In the genomic region with DNA sequence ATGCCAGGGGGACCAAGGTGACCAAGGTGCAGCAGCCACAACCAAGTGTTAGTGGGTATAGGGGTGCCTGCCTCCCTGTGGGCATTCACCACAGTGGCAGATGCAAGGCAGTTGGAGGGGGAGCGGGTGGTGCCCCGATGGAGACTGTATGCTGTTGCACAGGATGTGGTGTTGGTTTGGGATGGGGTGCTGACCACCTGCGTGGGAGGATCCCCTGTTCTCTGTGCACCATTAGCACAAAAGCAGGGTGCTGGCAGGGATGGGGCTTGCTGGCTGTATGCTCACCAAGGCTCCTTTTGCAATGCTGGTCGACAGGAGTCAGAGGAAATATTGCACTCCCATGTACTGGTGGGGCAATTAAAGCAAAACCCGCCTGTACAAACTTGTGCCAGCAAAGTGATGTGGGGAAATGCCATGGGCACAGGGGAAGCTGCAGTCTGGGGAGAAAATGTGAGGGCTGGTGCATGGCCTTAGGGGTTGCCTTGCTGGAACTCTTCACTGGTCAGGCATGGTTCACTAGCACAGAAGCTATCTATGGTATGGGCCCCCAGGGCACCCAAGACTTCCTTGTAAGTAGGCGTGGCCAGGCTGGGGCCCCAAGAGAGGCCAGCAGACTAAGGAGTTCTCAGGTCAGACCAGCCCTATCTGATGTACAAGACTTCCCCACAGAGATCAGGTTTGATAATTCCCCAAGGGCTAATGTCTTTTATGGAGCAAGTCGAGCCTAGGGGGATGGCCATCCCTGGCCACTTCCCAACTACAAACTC, we compare ENCODE assay signal across 29 cellular contexts. TPM values are rescaled to one million over a fixed set of nuclear protein-coding genes. Genes with fewer than 3 reads are reported as not detected.
A peak's percentile ranks its signal among the peaks of the same experiment; 100 is the strongest.
DNase-seq lines count a peak whose midpoint lies in the region; ATAC-seq and TF ChIP-seq lines count a peak whose summit lies in the region.
"Had no signal": no experiment of that assay in that cellular context is flagged by ENCODE, and none has a peak within 500 bp of the region (broad histone marks: within the 10 kb centered on the region; RNA-seq: fewer than 3 reads in every experiment).

No MANE protein-coding gene starts in this region.

- no peak overlapping the region for H3K4me3 Mint-ChIP-seq in Caco-2 (ENCODE audit: unreplicated experiment)
- H3K4me3 Mint-ChIP-seq in chondrocyte (ENCODE audit: unreplicated experiment), result no peak overlapping the region
- H3K4me3 Mint-ChIP-seq: activated naive CD4-positive, alpha-beta T cell treated with anti-CD3 and anti-CD28 coated beads, Interleukin-2, amount 10 ng/mL, durations not matched to agents 7 days and 5 days; neural crest cell had no signal

- DNase-seq in Caco-2 (peak; percentile 18 to 77), M059J (ENCODE audit: low read depth) (peak; percentile 97), chondrocyte (ENCODE audit: low spot score) (peak; percentile 67), trophoblast cell (peak; percentile 98 to 100), inferior parietal cortex (ENCODE audit: extremely low spot score) (no peak), thyroid gland (no peak), posterior cingulate gyrus (no peak)
- DNase-seq: activated CD4-positive, alpha-beta T cell treated with anti-CD3 and anti-CD28 coated beads for 1 hour; activated naive CD4-positive, alpha-beta T cell treated with anti-CD3 and anti-CD28 coated beads, Interleukin-2, amount 10 ng/mL, durations not matched to agents 7 days and 5 days; anterior cingulate cortex; caudate nucleus; foreskin melanocyte; hippocampal formation; mucosa of descending colon; MV-4-11; NCI-H1694 treated with DMSO at 0.1 percent for 48 hours; NCI-H69; stimulated activated naive CD4-positive, alpha-beta T cell treated with Interleukin-2 at 50 U/mL for 16 hours; tibial artery had no signal

- H2AFZ ChIP-seq in trophoblast cell (ENCODE audit: insufficient read depth, low read length, poor library complexity), result peak overlapping the region; percentile 2

- no peaks in the 10 kb centered on the region for H3K36me3 Mint-ChIP-seq in Caco-2 (ENCODE audit: insufficient read depth, unreplicated experiment)
- H3K36me3 Mint-ChIP-seq in chondrocyte (ENCODE audit: low read depth), result peaks cover 19% of the 10 kb centered on the region
- H3K36me3 Mint-ChIP-seq: activated naive CD4-positive, alpha-beta T cell treated with anti-CD3 and anti-CD28 coated beads, Interleukin-2, amount 10 ng/mL, durations not matched to agents 7 days and 5 days had no signal

- TF ChIP-seq CTCF in Caco-2 (IDR thresholded peaks at IDR 0.05; ENCODE audit: insufficient read depth in 1 of 2, low read depth in 1 of 2, low read length in 1 of 2, severe bottlenecking in 1 of 2, unreplicated experiment in 1 of 2) (no peak), chondrocyte (IDR thresholded peaks at IDR 0.05) (no peak), thyroid gland (IDR thresholded peaks at IDR 0.05) (no peak)

- H3K27ac Mint-ChIP-seq in Caco-2 (ENCODE audit: unreplicated experiment), result no peak overlapping the region
- no peak overlapping the region for H3K27ac Mint-ChIP-seq in chondrocyte (ENCODE audit: unreplicated experiment)
- H3K27ac Mint-ChIP-seq: activated naive CD4-positive, alpha-beta T cell treated with anti-CD3 and anti-CD28 coated beads, Interleukin-2, amount 10 ng/mL, durations not matched to agents 7 days and 5 days had no signal

- H4K91ac ChIP-seq in trophoblast cell (ENCODE audit: low read depth, low read length), result no peak overlapping the region

- H3K4me1 ChIP-seq in Caco-2 (peaks cover 19% of the 10 kb centered on the region), trophoblast cell (ENCODE audit: control insufficient read depth in 1 of 2, insufficient read depth in 2 of 2, low read length in 2 of 2) (peaks cover 11 to 12% of the 10 kb centered on the region in 2 experiments), thyroid gland (no peaks in the 10 kb centered on the region)
- H3K4me1 ChIP-seq: BLaER1, tibial artery had no signal

- H3K79me2 ChIP-seq in trophoblast cell (ENCODE audit: control insufficient read depth, insufficient read depth, low read length, poor library complexity), result no peaks in the 10 kb centered on the region

- no peaks in the 10 kb centered on the region for H3K27me3 ChIP-seq in Caco-2 (replicated peaks; ENCODE audit: control insufficient read depth, insufficient read depth, low read length)
- no peaks in the 10 kb centered on the region for H3K27me3 ChIP-seq in trophoblast cell (ENCODE audit: insufficient read depth, low read length)
- H3K27me3 ChIP-seq in thyroid gland, result no peaks in the 10 kb centered on the region
- H3K27me3 ChIP-seq: BLaER1, tibial artery had no signal

- H3K79me1 ChIP-seq in trophoblast cell (ENCODE audit: low read length), result peaks cover 6% of the 10 kb centered on the region

- H3K4me3 ChIP-seq in Caco-2 (ENCODE audit: low read depth, low read length), result no peak overlapping the region
- H3K4me3 ChIP-seq in trophoblast cell (ENCODE audit: low read depth, low read length), result no peak overlapping the region
- H3K4me3 ChIP-seq in thyroid gland (replicated peaks in 1 of 3), result no peak overlapping the region
- H3K4me3 ChIP-seq: BLaER1, K562, mucosa of descending colon, smooth muscle cell, tibial artery had no signal

- no peak overlapping the region for H4K12ac ChIP-seq in trophoblast cell (ENCODE audit: low read depth, low read length)

- H3K36me3 ChIP-seq in Caco-2 (ENCODE audit: control insufficient read depth, insufficient read depth, low read length) (no peaks in the 10 kb centered on the region), trophoblast cell (ENCODE audit: control insufficient read depth in 1 of 2, insufficient read depth in 2 of 2, low read length in 2 of 2) (no peaks in the 10 kb centered on the region), thyroid gland (no peaks in the 10 kb centered on the region)
- H3K36me3 ChIP-seq: BLaER1, tibial artery had no signal

- no peak overlapping the region for H4K8ac ChIP-seq in trophoblast cell (ENCODE audit: low read depth, low read length)

- CTCF ChIA-PET in Caco-2 (lab: Charles Lee), result no interaction called here

- intact Hi-C loops in Caco-2 (cut with micrococcal nuclease; ENCODE audit: unreplicated experiment), result no loop called here
- intact Hi-C loops in thyroid gland (cut with DNase I), result no loop called here
- intact Hi-C loops in posterior cingulate gyrus (cut with DNase I), result no loop called here

- no peak overlapping the region for H3K4me2 ChIP-seq in trophoblast cell (ENCODE audit: low read length)
- H3K4me2 ChIP-seq: BLaER1, smooth muscle cell had no signal

- H3K4me1 Mint-ChIP-seq in Caco-2 (ENCODE audit: low read depth, unreplicated experiment), result peaks cover 15% of the 10 kb centered on the region
- no peaks in the 10 kb centered on the region for H3K4me1 Mint-ChIP-seq in chondrocyte (ENCODE audit: low read depth)
- H3K4me1 Mint-ChIP-seq: activated naive CD4-positive, alpha-beta T cell treated with anti-CD3 and anti-CD28 coated beads, Interleukin-2, amount 10 ng/mL, durations not matched to agents 7 days and 5 days had no signal

- H3K4ac ChIP-seq in trophoblast cell (ENCODE audit: low read depth, low read length), result no peak overlapping the region

- peak overlapping the region; percentile 67 for H3K18ac ChIP-seq in trophoblast cell (ENCODE audit: low read length)

- no peak overlapping the region for H3K23ac ChIP-seq in trophoblast cell (ENCODE audit: low read length)

- no peak for TF ChIP-seq POLR2A in thyroid gland (IDR thresholded peaks at IDR 0.05)

- no peak overlapping the region for H3K9ac ChIP-seq in trophoblast cell (ENCODE audit: low read length)
- H3K9ac ChIP-seq: BLaER1 had no signal

- ATAC-seq in HG03039 (IDR thresholded peaks at IDR 0.05; ENCODE audit: unreplicated experiment), result no peak
- ATAC-seq: K562, mucosa of descending colon, Right ventricle myocardium inferior had no signal

- no peaks in the 10 kb centered on the region; the same call in 1 of the 2 replicates for H3K9me3 ChIP-seq in Caco-2
- H3K9me3 ChIP-seq in trophoblast cell (ENCODE audit: insufficient read depth, low read depth, low read length), result peaks cover 2% of the 10 kb centered on the region
- no peaks in the 10 kb centered on the region for H3K9me3 ChIP-seq in thyroid gland

- H2BK5ac ChIP-seq in trophoblast cell (ENCODE audit: low read depth, low read length, poor library complexity), result no peak overlapping the region

- no peak overlapping the region for H3K27ac ChIP-seq in trophoblast cell (ENCODE audit: low read depth, low read length)
- H3K27ac ChIP-seq in thyroid gland, result no peak overlapping the region
- H3K27ac ChIP-seq: BLaER1, tibial artery had no signal

- peak overlapping the region; percentile 30 for H2AK5ac ChIP-seq in trophoblast cell (ENCODE audit: low read length)

- H3K27me3 Mint-ChIP-seq in Caco-2 (ENCODE audit: insufficient read depth, unreplicated experiment) (no peaks in the 10 kb centered on the region), chondrocyte (ENCODE audit: low read depth) (no peaks in the 10 kb centered on the region)
- H3K27me3 Mint-ChIP-seq: activated naive CD4-positive, alpha-beta T cell treated with anti-CD3 and anti-CD28 coated beads, Interleukin-2, amount 10 ng/mL, durations not matched to agents 7 days and 5 days had no signal

- H3K9me3 Mint-ChIP-seq in Caco-2 (ENCODE audit: unreplicated experiment) (peaks cover 26% of the 10 kb centered on the region), chondrocyte (ENCODE audit: low read depth) (peaks cover 39% of the 10 kb centered on the region)

- BruUV-seq in Caco-2 (replicated peaks; lab: Mats Ljungman, UMichigan), result no TSS peak

- no CpG with 5 or more reads among the region's 7 CpGs for WGBS in trophoblast cell (ENCODE audit: extremely low coverage, insufficient coverage, insufficient read length)
- 80 to 88% methylated on average over 6 to 7 of the region's 7 CpGs for WGBS in thyroid gland, 2 donors

- H3K14ac ChIP-seq in trophoblast cell (ENCODE audit: low read length), result peak overlapping the region; percentile 45

- POLR2A ChIA-PET in Caco-2 (lab: Charles Lee), result no interaction called here

- H2BK120ac ChIP-seq in trophoblast cell (ENCODE audit: insufficient read depth, low read length, poor library complexity), result no peak overlapping the region

- peak overlapping the region; percentile 18 for H2BK12ac ChIP-seq in trophoblast cell (ENCODE audit: low read length)

RNA-seq across cellular contexts. Expression of a gene that starts 51.9 kb away (rescaled TPM):
- total RNA-seq in Caco-2 (2022) (not detected in 2 replicates), chondrocyte (not detected in 3 replicates), thyroid gland (not detected)
- 0.12 and 1.6 TPM in 2 replicates for total RNA-seq in M059J (2014; rRNA removed; shearing (Covaris generic))
- polyA plus RNA-seq in trophoblast cell (2013), result 0.06 and 0.07 TPM in 2 replicates
- total RNA-seq: activated CD8-positive, alpha-beta memory T cell treated with anti-CD3 and anti-CD28 coated beads for 36 hours; dermis microvascular lymphatic vessel endothelial cell; endothelial cell of umbilical vein; K562; lower leg skin; mucosa of descending colon; neural crest cell; Right ventricle myocardium inferior; smooth muscle cell had no signal
- polyA plus RNA-seq: endothelial cell of umbilical vein, K562, smooth muscle cell had no signal

Comparison
In these comparisons a context has a peak if more than half of its experiments do, and no peak if none do; other contexts are left out.
1. DNase-seq: peak in Caco-2 (2 of 2), M059J (single experiment), chondrocyte (single experiment) and trophoblast cell (2 of 2); none in inferior parietal cortex (single experiment), thyroid gland (0 of 2) and posterior cingulate gyrus (0 of 10).